ENCODE assay signal across 1 cellular context in the genomic region with DNA sequence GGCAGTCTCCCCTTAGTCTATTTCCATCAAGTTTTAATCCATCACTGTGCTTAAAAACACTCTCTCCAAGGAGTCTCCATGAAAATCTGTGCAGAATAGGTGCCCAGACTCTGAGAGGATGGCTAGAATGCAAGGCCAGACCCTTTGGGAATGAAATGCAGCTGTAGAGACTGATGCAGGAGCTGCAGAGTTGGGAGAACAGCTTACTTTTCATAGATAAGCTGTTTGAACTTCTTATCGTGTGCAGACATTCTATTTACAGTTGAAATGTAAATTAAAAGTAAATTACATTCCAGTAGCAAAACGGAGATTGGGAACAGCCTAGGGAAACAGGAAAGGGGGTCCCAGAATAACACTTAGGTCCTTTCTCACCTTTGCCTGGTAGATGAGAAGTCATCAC.
TF ChIP-seq lines count a peak whose summit lies in the region.

No MANE protein-coding gene starts in this region.

TF ChIP-seq in K562, 482 proteins besides CTCF, POLR2A, EP300 and RAD21:
- TF ChIP-seq FOXA3 (CRISPR knock-in tag; conservative IDR thresholded peaks at IDR 0.05 in 1 of 2, IDR thresholded peaks at IDR 0.05 in 1 of 2) (no peak), RAD51 (IDR thresholded peaks at IDR 0.05; ENCODE audit: borderline replicate concordance, low read depth) (no peak), ZNF384 (IDR thresholded peaks at IDR 0.05; ENCODE audit: low read depth, low read length) (no peak), TEAD4 (IDR thresholded peaks at IDR 0.05; ENCODE audit: low read length) (peak; percentile 9; the same call in 1 of the 2 replicates), TEAD4 (CRISPR knock-in tag; IDR thresholded peaks at IDR 0.05; ENCODE audit: borderline replicate concordance) (no peak), ARID1B (IDR thresholded peaks at IDR 0.05) (peak; percentile 47; the same call in 1 of the 2 replicates), TAL1 (IDR thresholded peaks at IDR 0.05) (peak; percentile 61), CBFA2T3 (IDR thresholded peaks at IDR 0.05) (peak; percentile 50; the same call in 1 of the 2 replicates)
- TF ChIP-seq, protein P1, sequence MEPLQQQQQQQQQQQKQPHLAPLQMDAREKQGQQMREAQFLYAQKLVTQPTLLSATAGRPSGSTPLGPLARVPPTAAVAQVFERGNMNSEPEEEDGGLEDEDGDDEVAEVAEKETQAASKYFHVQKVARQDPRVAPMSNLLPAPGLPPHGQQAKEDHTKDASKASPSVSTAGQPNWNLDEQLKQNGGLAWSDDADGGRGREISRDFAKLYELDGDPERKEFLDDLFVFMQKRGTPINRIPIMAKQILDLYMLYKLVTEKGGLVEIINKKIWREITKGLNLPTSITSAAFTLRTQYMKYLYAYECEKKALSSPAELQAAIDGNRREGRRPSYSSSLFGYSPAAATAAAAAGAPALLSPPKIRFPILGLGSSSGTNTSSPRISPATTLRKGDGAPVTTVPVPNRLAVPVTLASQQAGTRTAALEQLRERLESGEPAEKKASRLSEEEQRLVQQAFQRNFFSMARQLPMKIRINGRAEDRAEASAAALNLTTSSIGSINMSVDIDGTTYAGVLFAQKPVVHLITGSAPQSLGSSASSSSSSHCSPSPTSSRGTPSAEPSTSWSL (CRISPR knock-in tag; IDR thresholded peaks at IDR 0.05; ENCODE audit: borderline replicate concordance): no peak
- TF ChIP-seq, protein P2, sequence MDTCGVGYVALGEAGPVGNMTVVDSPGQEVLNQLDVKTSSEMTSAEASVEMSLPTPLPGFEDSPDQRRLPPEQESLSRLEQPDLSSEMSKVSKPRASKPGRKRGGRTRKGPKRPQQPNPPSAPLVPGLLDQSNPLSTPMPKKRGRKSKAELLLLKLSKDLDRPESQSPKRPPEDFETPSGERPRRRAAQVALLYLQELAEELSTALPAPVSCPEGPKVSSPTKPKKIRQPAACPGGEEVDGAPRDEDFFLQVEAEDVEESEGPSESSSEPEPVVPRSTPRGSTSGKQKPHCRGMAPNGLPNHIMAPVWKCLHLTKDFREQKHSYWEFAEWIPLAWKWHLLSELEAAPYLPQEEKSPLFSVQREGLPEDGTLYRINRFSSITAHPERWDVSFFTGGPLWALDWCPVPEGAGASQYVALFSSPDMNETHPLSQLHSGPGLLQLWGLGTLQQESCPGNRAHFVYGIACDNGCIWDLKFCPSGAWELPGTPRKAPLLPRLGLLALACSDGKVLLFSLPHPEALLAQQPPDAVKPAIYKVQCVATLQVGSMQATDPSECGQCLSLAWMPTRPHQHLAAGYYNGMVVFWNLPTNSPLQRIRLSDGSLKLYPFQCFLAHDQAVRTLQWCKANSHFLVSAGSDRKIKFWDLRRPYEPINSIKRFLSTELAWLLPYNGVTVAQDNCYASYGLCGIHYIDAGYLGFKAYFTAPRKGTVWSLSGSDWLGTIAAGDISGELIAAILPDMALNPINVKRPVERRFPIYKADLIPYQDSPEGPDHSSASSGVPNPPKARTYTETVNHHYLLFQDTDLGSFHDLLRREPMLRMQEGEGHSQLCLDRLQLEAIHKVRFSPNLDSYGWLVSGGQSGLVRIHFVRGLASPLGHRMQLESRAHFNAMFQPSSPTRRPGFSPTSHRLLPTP (IDR thresholded peaks at IDR 0.05; ENCODE audit: borderline replicate concordance, extremely low read depth, insufficient read length): no peak
- TF ChIP-seq, protein P3, sequence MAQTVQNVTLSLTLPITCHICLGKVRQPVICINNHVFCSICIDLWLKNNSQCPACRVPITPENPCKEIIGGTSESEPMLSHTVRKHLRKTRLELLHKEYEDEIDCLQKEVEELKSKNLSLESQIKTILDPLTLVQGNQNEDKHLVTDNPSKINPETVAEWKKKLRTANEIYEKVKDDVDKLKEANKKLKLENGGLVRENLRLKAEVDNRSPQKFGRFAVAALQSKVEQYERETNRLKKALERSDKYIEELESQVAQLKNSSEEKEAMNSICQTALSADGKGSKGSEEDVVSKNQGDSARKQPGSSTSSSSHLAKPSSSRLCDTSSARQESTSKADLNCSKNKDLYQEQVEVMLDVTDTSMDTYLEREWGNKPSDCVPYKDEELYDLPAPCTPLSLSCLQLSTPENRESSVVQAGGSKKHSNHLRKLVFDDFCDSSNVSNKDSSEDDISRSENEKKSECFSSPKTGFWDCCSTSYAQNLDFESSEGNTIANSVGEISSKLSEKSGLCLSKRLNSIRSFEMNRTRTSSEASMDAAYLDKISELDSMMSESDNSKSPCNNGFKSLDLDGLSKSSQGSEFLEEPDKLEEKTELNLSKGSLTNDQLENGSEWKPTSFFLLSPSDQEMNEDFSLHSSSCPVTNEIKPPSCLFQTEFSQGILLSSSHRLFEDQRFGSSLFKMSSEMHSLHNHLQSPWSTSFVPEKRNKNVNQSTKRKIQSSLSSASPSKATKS (CRISPR knock-in tag; IDR thresholded peaks at IDR 0.05): no peak
- TF ChIP-seq, protein P4, sequence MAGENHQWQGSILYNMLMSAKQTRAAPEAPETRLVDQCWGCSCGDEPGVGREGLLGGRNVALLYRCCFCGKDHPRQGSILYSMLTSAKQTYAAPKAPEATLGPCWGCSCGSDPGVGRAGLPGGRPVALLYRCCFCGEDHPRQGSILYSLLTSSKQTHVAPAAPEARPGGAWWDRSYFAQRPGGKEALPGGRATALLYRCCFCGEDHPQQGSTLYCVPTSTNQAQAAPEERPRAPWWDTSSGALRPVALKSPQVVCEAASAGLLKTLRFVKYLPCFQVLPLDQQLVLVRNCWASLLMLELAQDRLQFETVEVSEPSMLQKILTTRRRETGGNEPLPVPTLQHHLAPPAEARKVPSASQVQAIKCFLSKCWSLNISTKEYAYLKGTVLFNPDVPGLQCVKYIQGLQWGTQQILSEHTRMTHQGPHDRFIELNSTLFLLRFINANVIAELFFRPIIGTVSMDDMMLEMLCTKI (IDR thresholded peaks at IDR 0.05; ENCODE audit: partially characterized antibody): no peak
